In the genomic region with DNA sequence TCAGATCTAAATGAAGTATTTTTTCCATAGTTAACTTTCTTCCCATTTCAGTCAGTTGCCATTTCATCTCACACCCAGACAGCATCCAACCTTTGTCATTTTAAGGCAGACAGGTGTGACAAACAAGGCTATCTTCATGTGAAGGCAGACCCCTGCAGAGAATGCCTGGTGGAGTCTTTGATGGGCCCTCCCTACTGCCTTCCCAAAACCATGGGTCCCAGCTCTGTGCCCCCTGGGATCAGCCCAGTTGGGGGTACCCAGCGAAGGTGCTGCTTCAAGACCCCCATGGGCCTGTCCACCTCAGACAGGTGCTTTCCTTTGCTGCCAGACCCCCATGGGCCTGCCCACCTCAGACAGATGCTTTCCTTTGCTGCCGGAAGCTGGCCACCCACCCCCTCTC, we compare ENCODE assay signal across 16 cellular contexts. TPM values are rescaled to one million over a fixed set of nuclear protein-coding genes. Genes with fewer than 3 reads are reported as not detected.
"Had no signal": no experiment of that assay in that cellular context is flagged by ENCODE, and none has a peak within 500 bp of the region (broad histone marks: within the 10 kb centered on the region; RNA-seq: fewer than 3 reads in every experiment).

No MANE protein-coding gene starts in this region.

- H3K27me3 Mint-ChIP-seq: activated B cell treated with CpG ODN at 0.5 μM for 24 hours; effector memory CD8-positive, alpha-beta T cell had no signal

- H3K4me3 ChIP-seq: body of pancreas, psoas muscle, transverse colon had no signal

- H3K27ac ChIP-seq: body of pancreas, psoas muscle, transverse colon had no signal

- H3K36me3 Mint-ChIP-seq: activated CD8-positive, alpha-beta memory T cell treated with anti-CD3 and anti-CD28 coated beads, Interleukin-2, amount 10 ng/mL, durations not matched to agents 7 days and 5 days had no signal

- H3K4me3 Mint-ChIP-seq: activated B cell treated with CpG ODN at 0.5 μM for 24 hours; activated CD4-positive, alpha-beta memory T cell treated with anti-CD3 and anti-CD28 coated beads, Interleukin-2, amount 10 ng/mL, durations not matched to agents 7 days and 5 days; activated CD8-positive, alpha-beta memory T cell treated with anti-CD3 and anti-CD28 coated beads, Interleukin-2, amount 10 ng/mL, durations not matched to agents 7 days and 5 days; nephron progenitor cell; T-helper 2 cell treated with Interferon-gamma antibody and Interleukin-4, amounts not matched to agents 5 μg/mL and 100 μg/mL, for 36 hours had no signal

- H3K9me3 Mint-ChIP-seq: activated B cell treated with CpG ODN at 0.5 μM for 24 hours; activated CD4-positive, alpha-beta memory T cell treated with anti-CD3 and anti-CD28 coated beads, Interleukin-2, amount 10 ng/mL, durations not matched to agents 7 days and 5 days; activated T-helper 2 cell treated with anti-CD3 and anti-CD28 coated beads, Interferon-gamma antibody, Interleukin-2, Interleukin-4, amounts not matched to agents 10 μg/mL and 5 μg/mL and 100 μg/mL, durations not matched to agents 14 hours and 24 hours and 36 hours; effector memory CD8-positive, alpha-beta T cell; nephron progenitor cell; T-helper 2 cell treated with Interferon-gamma antibody and Interleukin-4, amounts not matched to agents 5 μg/mL and 100 μg/mL, for 36 hours had no signal

- DNase-seq: activated B cell treated with CpG ODN at 0.5 μM for 24 hours; activated CD4-positive, alpha-beta memory T cell treated with anti-CD3 and anti-CD28 coated beads, Interleukin-2, amount 10 ng/mL, durations not matched to agents 7 days and 5 days; activated CD4-positive, alpha-beta T cell treated with anti-CD3 and anti-CD28 coated beads for 4 hours; activated CD8-positive, alpha-beta memory T cell treated with anti-CD3 and anti-CD28 coated beads, Interleukin-2, amount 10 ng/mL, durations not matched to agents 7 days and 5 days; activated naive CD4-positive, alpha-beta T cell treated with Interleukin-2 at 50 U/mL for 16 hours; body of pancreas; caudate nucleus; effector memory CD8-positive, alpha-beta T cell; nephron progenitor cell; psoas muscle; stimulated activated CD4-positive, alpha-beta T cell treated with anti-CD3 and anti-CD28 coated beads, Interleukin-2, amount 100 ng/mL, for 24 hours; stimulated activated naive CD8-positive, alpha-beta T cell treated with anti-CD3 and anti-CD28 coated beads, Interleukin-15, Interleukin-2, amounts not matched to agents 100 U/mL and 50 U/mL, for 24 hours; substantia nigra; transverse colon had no signal

- H3K27ac Mint-ChIP-seq: activated B cell treated with CpG ODN at 0.5 μM for 24 hours; activated CD4-positive, alpha-beta memory T cell treated with anti-CD3 and anti-CD28 coated beads, Interleukin-2, amount 10 ng/mL, durations not matched to agents 7 days and 5 days; activated CD8-positive, alpha-beta memory T cell treated with anti-CD3 and anti-CD28 coated beads, Interleukin-2, amount 10 ng/mL, durations not matched to agents 7 days and 5 days; activated T-helper 2 cell treated with anti-CD3 and anti-CD28 coated beads, Interferon-gamma antibody, Interleukin-2, Interleukin-4, amounts not matched to agents 10 μg/mL and 5 μg/mL and 100 μg/mL, durations not matched to agents 14 hours and 24 hours and 36 hours; effector memory CD8-positive, alpha-beta T cell; T-helper 2 cell treated with Interferon-gamma antibody and Interleukin-4, amounts not matched to agents 5 μg/mL and 100 μg/mL, for 36 hours had no signal

RNA-seq across cellular contexts. Expression of a gene that starts 28.3 kb away (rescaled TPM):
- total RNA-seq: activated CD8-positive, alpha-beta memory T cell treated with anti-CD3 and anti-CD28 coated beads, Interleukin-2, amount 10 ng/mL, durations not matched to agents 7 days and 5 days had no signal
